ENCODE assay signal across 15 cellular contexts in the genomic region with DNA sequence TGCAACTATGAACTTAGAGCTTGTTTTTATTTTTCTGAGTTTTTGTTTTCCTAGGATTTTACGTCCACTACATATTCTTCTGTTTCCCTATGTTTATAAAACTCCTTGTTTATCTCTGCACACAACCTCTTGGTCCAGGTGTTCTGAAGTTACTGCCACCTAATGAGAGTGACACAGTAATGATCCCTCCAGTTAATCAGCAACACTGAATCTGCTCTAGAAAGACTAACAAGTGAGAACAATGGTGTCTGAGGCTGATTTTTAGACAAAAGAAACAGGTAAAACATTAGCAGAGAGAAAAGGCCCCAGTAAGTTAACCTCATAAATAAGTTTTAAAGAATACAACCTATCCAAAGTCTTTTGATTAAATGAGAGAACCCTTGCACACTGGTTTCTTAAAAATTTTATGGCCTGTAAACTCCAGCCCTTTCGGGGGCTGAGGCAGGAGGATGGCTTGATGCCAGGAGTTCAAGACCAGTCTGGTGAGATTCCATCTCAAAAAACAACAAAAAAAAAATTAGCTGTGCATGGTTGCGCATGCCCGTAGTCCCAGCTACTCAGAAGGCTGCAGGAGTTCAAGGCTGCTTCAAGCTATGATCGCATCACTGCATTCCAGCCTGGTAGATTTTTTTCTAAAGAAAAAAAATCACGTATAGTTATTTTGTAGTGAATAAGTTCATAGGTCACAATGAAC.
DNase-seq lines count a peak whose midpoint lies in the region; FAIRE-seq and TF ChIP-seq lines count a peak whose summit lies in the region.
"Had no signal": no experiment of that assay in that cellular context is flagged by ENCODE, and none has a peak within 500 bp of the region (broad histone marks: within the 10 kb centered on the region; RNA-seq: fewer than 3 reads in every experiment).

No MANE protein-coding gene starts in this region.

- WGBS in hepatocyte (ENCODE audit: low lambda C conversion rate, missing lambda C conversion rate), result 57% methylated on average over 6 of the region's 6 CpGs

- no peak overlapping the region for H3K9ac ChIP-seq in parathyroid adenoma

- H3K36me3 ChIP-seq in hepatocyte (replicated peaks; ENCODE audit: insufficient read depth, low read depth) (no peaks in the 10 kb centered on the region), parathyroid adenoma (ENCODE audit: control insufficient read depth, insufficient read depth, low read length) (no peaks in the 10 kb centered on the region)
- H3K36me3 ChIP-seq: MG63, right atrium auricular region, tibial nerve had no signal

- no peak for TF ChIP-seq CTCF in hepatocyte (IDR thresholded peaks at IDR 0.05; ENCODE audit: poor library complexity)
- TF ChIP-seq CTCF in parathyroid adenoma (IDR thresholded peaks at IDR 0.05), result no peak

- peak; percentile 92 for DNase-seq in DMS79 treated with DMSO at 0.1 percent for 48 hours (lab: John Stamatoyannopoulos, UW)
- peak; percentile 40 for DNase-seq in NCI-H69 (lab: John Stamatoyannopoulos, UW)
- peak; percentile 45 for DNase-seq in hepatocyte (ENCODE audit: low spot score)
- DNase-seq in activated naive CD4-positive, alpha-beta T cell (lab: John Stamatoyannopoulos, UW), result no peak
- no peak for DNase-seq in GM12891 (ENCODE audit: insufficient read length, low spot score)
- no peak for DNase-seq in NCI-H2107 treated with DMSO at 0.1 percent for 48 hours (lab: John Stamatoyannopoulos, UW; ENCODE audit: unreplicated experiment)
- no peak for DNase-seq in NOMO-1 (lab: John Stamatoyannopoulos, UW; ENCODE audit: unreplicated experiment in 2 of 2)
- DNase-seq: AML-193, amygdala, left cardiac atrium, MG63 had no signal

- no peaks in the 10 kb centered on the region for H3K27me3 ChIP-seq in hepatocyte
- no peaks in the 10 kb centered on the region for H3K27me3 ChIP-seq in parathyroid adenoma (ENCODE audit: control insufficient read depth, insufficient read depth, low read length)
- H3K27me3 ChIP-seq: MG63, right atrium auricular region, tibial nerve had no signal

- H2AFZ ChIP-seq in hepatocyte, result no peak overlapping the region
- peak overlapping the region; percentile 38 for H2AFZ ChIP-seq in parathyroid adenoma

- no peak for FAIRE-seq in GM12891 (lab: Jason Lieb, UNC)
- FAIRE-seq: endothelial cell of umbilical vein had no signal

- H3K4me1 ChIP-seq in hepatocyte (ENCODE audit: insufficient read depth) (no peaks in the 10 kb centered on the region), parathyroid adenoma (no peaks in the 10 kb centered on the region)
- H3K4me1 ChIP-seq: right atrium auricular region had no signal

- H3K4me3 ChIP-seq in hepatocyte (no peak overlapping the region), parathyroid adenoma (ENCODE audit: low read depth, low read length) (no peak overlapping the region)
- H3K4me3 ChIP-seq: MG63, right atrium auricular region, tibial nerve had no signal

- no peaks in the 10 kb centered on the region for H3K9me3 ChIP-seq in hepatocyte (ENCODE audit: low read depth)
- H3K9me3 ChIP-seq in parathyroid adenoma (ENCODE audit: control insufficient read depth, low read length), result no peaks in the 10 kb centered on the region
- H3K9me3 ChIP-seq: MG63, right atrium auricular region, tibial nerve had no signal

- H4K20me1 ChIP-seq in hepatocyte (ENCODE audit: insufficient read depth, poor library complexity, severe bottlenecking), result no peaks in the 10 kb centered on the region

- H3K27ac ChIP-seq in hepatocyte (peak overlapping the region; percentile 25), parathyroid adenoma (peak overlapping the region; percentile 16)
- H3K27ac ChIP-seq: right atrium auricular region, tibial nerve had no signal

- H3K79me2 ChIP-seq in hepatocyte, result no peaks in the 10 kb centered on the region
- no peaks in the 10 kb centered on the region for H3K79me2 ChIP-seq in parathyroid adenoma

- no peak overlapping the region for H3K4me2 ChIP-seq in hepatocyte
- no peak overlapping the region for H3K4me2 ChIP-seq in parathyroid adenoma (ENCODE audit: low read length)

- no peaks in the 10 kb centered on the region for H3K9me2 ChIP-seq in hepatocyte (replicated peaks; ENCODE audit: insufficient read depth)

- no peak for TF ChIP-seq POLR2A in GM12891 (IDR thresholded peaks at IDR 0.05; ENCODE audit: low read depth, low read length)

TF ChIP-seq in GM12891, 5 proteins besides CTCF, POLR2A, EP300 and RAD21:
- TF ChIP-seq SPI1 (IDR thresholded peaks at IDR 0.05; ENCODE audit: low read depth, low read length) (no peak), PAX5 (IDR thresholded peaks at IDR 0.05; ENCODE audit: insufficient read depth, low read length, severe bottlenecking) (no peak), POU2F2 (IDR thresholded peaks at IDR 0.05; ENCODE audit: low read depth, low read length) (no peak), POLR2AphosphoS5 (IDR thresholded peaks at IDR 0.05; ENCODE audit: low read depth, low read length) (no peak), TAF1 (IDR thresholded peaks at IDR 0.05; ENCODE audit: low read depth, low read length) (no peak)

Comparison
In these comparisons a context has a peak if more than half of its experiments do, and no peak if none do; other contexts are left out.
1. DNase-seq: peak in DMS79 treated with DMSO at 0.1 percent for 48 hours (single experiment), NCI-H69 (single experiment) and hepatocyte (single experiment); none in activated naive CD4-positive, alpha-beta T cell (0 of 4), GM12891 (single experiment), NCI-H2107 treated with DMSO at 0.1 percent for 48 hours (single experiment) and NOMO-1 (0 of 2).